ENCODE assay signal across 14 cellular contexts in the genomic region with DNA sequence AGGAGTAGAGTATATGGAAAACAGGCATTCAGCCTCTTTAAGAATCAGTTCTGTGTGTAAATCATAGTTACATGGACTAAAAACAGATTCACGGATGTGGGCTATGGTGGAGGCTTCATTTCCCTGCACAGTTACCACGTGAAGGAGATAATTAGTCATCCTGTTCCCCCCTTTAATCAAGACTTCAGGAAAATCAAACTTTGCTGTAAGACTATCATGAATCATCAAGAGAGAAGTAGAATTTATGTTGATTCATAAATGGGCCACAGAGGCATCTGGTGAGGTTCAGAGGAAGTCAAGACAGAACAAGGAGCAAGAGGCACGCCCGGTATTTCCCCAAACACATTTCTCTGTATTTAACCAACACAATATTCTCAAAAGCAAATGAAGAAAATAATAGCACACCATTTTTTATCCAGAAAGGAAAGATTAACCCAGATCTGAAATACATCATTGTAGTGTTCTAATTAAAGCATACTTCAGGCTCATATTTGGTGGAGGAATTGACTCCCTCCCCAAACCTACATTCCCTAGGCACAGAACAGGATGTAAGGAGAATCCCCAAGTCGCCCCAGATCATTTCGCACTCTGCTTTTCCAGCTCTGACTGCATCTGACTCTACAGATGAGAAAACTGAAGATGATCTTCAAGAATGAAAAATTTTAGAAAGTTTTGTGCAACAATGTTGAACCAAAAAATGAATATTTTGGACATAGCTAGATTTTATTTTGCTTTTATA.
DNase-seq lines count a peak whose midpoint lies in the region; ATAC-seq and TF ChIP-seq lines count a peak whose summit lies in the region.
"Had no signal": no experiment of that assay in that cellular context is flagged by ENCODE, and none has a peak within 500 bp of the region (broad histone marks: within the 10 kb centered on the region; RNA-seq: fewer than 3 reads in every experiment).

No MANE protein-coding gene starts in this region.

- H2AFZ ChIP-seq in OCI-LY7 (ENCODE audit: low read length), result no peak overlapping the region

- H3K79me2 ChIP-seq in OCI-LY7 (ENCODE audit: insufficient read depth, low read depth, low read length), result no peaks in the 10 kb centered on the region

- H3K4me2 ChIP-seq in OCI-LY7 (ENCODE audit: low read length), result no peak overlapping the region
- H3K4me2 ChIP-seq: KMS-11 had no signal

- POLR2A ChIA-PET in OCI-LY7 (lab: Charles Lee), result interaction anchor here (1.1 kb wide), 1 partner anchor 479 kb away, joined by 3 read pairs; no protein-coding TSS in a partner anchor

- DNase-seq in activated T-cell treated with anti-CD3 and anti-CD28 coated beads, Interleukin-2, amount 50 U/mL, for 4 hours, result no peak
- DNase-seq in activated T-cell treated with anti-CD3 and anti-CD28 coated beads, Interleukin-2, amount 50 U/mL, for 1 hour, result no peak
- DNase-seq in NOMO-1 treated with dmso at 0.1 percent for 144 hours (lab: John Stamatoyannopoulos, UW; ENCODE audit: unreplicated experiment) (peak; percentile 39), fibroblast of peridontal ligament (ENCODE audit: extremely low read depth) (peak; percentile 92), retina (no peak), OCI-LY7 (ENCODE audit: low spot score) (no peak)
- no peak for DNase-seq in stimulated activated naive CD8-positive, alpha-beta T cell treated with anti-CD3 and anti-CD28 coated beads, Interleukin-15, Interleukin-2, amounts not matched to agents 100 U/mL and 50 U/mL, for 24 hours
- DNase-seq: activated CD8-positive, alpha-beta memory T cell treated with anti-CD3 and anti-CD28 coated beads, Interleukin-2, amount 50 U/mL, for 4 hours; colonic mucosa; NCI-H526 treated with DMSO at 0.1 percent for 48 hours; occipital lobe had no signal

- H4K20me1 ChIP-seq in OCI-LY7 (ENCODE audit: insufficient read depth, low read length), result no peaks in the 10 kb centered on the region

- H3K9me3 ChIP-seq in OCI-LY7 (ENCODE audit: low read length), result no peaks in the 10 kb centered on the region
- H3K9me3 ChIP-seq: colonic mucosa had no signal

- peaks cover 4% of the 10 kb centered on the region for H3K4me1 Mint-ChIP-seq in activated T-cell treated with anti-CD3 and anti-CD28 coated beads, Interleukin-2, amount 50 U/mL, for 4 hours (ENCODE audit: low read depth)
- H3K4me1 Mint-ChIP-seq: B cell had no signal

- no peaks in the 10 kb centered on the region for H3K4me1 ChIP-seq in OCI-LY7 (ENCODE audit: insufficient read depth, low read length, poor library complexity, severe bottlenecking)
- H3K4me1 ChIP-seq: colonic mucosa had no signal

- H3K9me3 Mint-ChIP-seq in activated T-cell treated with anti-CD3 and anti-CD28 coated beads, Interleukin-2, amount 50 U/mL, for 4 hours, result no peaks in the 10 kb centered on the region

- H3K4me3 ChIP-seq in OCI-LY7 (ENCODE audit: low read depth, low read length, poor library complexity, severe bottlenecking), result no peak overlapping the region
- H3K4me3 ChIP-seq: colonic mucosa had no signal

- CTCF ChIA-PET in OCI-LY7 (lab: Charles Lee; ENCODE audit: unreplicated experiment), result no interaction called here

- TF ChIP-seq CTCF in OCI-LY7 (conservative IDR thresholded peaks at IDR 0.05; ENCODE audit: low read length), result no peak

- no peaks in the 10 kb centered on the region for H3K36me3 ChIP-seq in OCI-LY7 (ENCODE audit: insufficient read depth, low read length)
- H3K36me3 ChIP-seq: colonic mucosa had no signal

- no peaks in the 10 kb centered on the region for H3K9me2 ChIP-seq in OCI-LY7 (ENCODE audit: insufficient read depth, low read length)

- peaks cover 14% of the 10 kb centered on the region for H3K27me3 Mint-ChIP-seq in activated T-cell treated with anti-CD3 and anti-CD28 coated beads, Interleukin-2, amount 50 U/mL, for 4 hours (ENCODE audit: low read depth)

- no peak overlapping the region for H3K4me3 Mint-ChIP-seq in activated T-cell treated with anti-CD3 and anti-CD28 coated beads, Interleukin-2, amount 50 U/mL, for 4 hours
- H3K4me3 Mint-ChIP-seq: B cell had no signal

- H3K36me3 Mint-ChIP-seq in activated T-cell treated with anti-CD3 and anti-CD28 coated beads, Interleukin-2, amount 50 U/mL, for 4 hours (ENCODE audit: insufficient read depth), result no peaks in the 10 kb centered on the region

- BruUV-seq in OCI-LY7 (replicated peaks; lab: Mats Ljungman, UMichigan), result no TSS peak

- no peak overlapping the region for H3K27ac ChIP-seq in OCI-LY7 (ENCODE audit: low read depth, low read length, poor library complexity, severe bottlenecking)
- H3K27ac ChIP-seq: colonic mucosa, KMS-11 had no signal

- peak; percentile 67 to 77 for ATAC-seq in activated T-cell treated with anti-CD3 and anti-CD28 coated beads, Interleukin-2, amount 50 U/mL, for 4 hours
- ATAC-seq in stimulated activated naive CD8-positive, alpha-beta T cell treated with anti-CD3 and anti-CD28 coated beads, Interleukin-15, Interleukin-2, amounts not matched to agents 100 U/mL and 50 U/mL, for 24 hours, result peak; percentile 88
- no peak for ATAC-seq in HG03378 (IDR thresholded peaks at IDR 0.05; ENCODE audit: unreplicated experiment)

- intact Hi-C loops in OCI-LY7 (cut with micrococcal nuclease; ENCODE audit: unreplicated experiment), result no loop called here

Comparison
In these comparisons a context has a peak if more than half of its experiments do, and no peak if none do; other contexts are left out.
1. DNase-seq: peak in NOMO-1 treated with dmso at 0.1 percent for 144 hours (single experiment) and fibroblast of peridontal ligament (single experiment); none in activated T-cell treated with anti-CD3 and anti-CD28 coated beads, Interleukin-2, amount 50 U/mL, for 4 hours (single experiment), activated T-cell treated with anti-CD3 and anti-CD28 coated beads, Interleukin-2, amount 50 U/mL, for 1 hour (single experiment), stimulated activated naive CD8-positive, alpha-beta T cell treated with anti-CD3 and anti-CD28 coated beads, Interleukin-15, Interleukin-2, amounts not matched to agents 100 U/mL and 50 U/mL, for 24 hours (single experiment), retina (single experiment) and OCI-LY7 (single experiment).